8 cellular contexts compared by ENCODE assay signal in the genomic region with DNA sequence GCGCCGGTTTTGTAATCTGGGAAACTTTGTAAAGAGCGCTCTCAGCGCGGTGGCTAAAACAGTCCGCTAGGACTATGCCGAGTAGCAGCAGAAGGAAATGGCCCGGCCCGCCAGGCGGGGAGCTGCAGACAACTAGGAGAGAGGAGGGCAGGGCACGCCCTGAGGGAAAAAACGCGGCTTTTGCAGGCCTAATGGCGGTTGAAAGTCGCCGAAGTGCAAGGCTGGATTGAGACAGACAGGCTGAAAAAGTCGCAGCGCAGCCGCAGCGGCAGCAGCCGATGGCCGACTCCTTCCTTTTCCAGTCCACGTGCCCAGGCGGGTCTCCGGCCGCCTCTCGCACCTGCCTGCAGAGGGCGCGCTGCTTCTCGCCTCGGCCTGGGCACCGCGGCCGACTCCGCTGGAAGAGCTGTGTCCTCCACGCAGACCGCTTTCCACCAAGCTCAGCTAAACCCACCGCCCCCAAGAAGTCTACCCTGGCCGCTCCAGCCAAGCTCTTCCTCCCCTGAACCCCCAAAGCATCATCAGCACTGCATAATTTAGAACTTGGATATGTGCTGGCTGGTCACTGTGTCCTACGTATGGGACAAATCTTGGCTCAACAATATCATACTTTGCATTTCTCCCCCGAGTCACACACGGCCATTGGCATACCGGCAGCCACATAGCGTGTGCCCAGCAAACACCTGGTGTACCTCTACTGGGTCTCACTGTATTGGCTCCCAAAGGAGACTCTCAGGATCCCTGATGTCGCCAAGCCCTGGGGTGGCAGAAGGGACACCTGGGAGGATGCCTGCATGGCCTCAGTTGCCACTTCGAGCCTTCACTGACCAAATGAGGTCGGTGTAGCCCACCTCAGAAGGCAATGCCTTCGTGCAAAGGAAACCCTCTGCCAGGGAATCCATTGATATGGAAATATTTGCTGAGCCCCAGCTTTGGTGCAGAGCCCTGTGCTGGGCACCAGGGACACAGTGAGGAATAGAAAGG. TPM values are rescaled to one million over a fixed set of nuclear protein-coding genes. Genes with fewer than 3 reads are reported as not detected.
DNase-seq lines count a peak whose midpoint lies in the region; TF ChIP-seq lines count a peak whose summit lies in the region.

No MANE protein-coding gene starts in this region.

- peak overlapping the region in 20 of 21 experiments; percentile 17 to 78 (median 60) for H3K27ac ChIP-seq in skin epidermis

- H3K36me3 ChIP-seq in iPS-15b (ENCODE audit: control insufficient read depth, insufficient read depth, low read length), result no peaks in the 10 kb centered on the region

- no peaks in the 10 kb centered on the region for H3K9me3 ChIP-seq in iPS-15b (ENCODE audit: control insufficient read depth, insufficient read depth, low read length)

- no peaks in the 10 kb centered on the region for H3K9me3 Mint-ChIP-seq in IgD-negative memory B cell

- H3K36me3 Mint-ChIP-seq in IgD-negative memory B cell, result no peaks in the 10 kb centered on the region

- no peaks in the 10 kb centered on the region for H3K4me1 ChIP-seq in iPS-15b (ENCODE audit: control insufficient read depth, insufficient read depth, low read length)

- peak overlapping the region in 2 of 3 donors; percentile 27 to 49 for H3K27ac Mint-ChIP-seq in IgD-negative memory B cell

- peaks cover 9% of the 10 kb centered on the region for H3K27me3 ChIP-seq in iPS-15b (ENCODE audit: control insufficient read depth, insufficient read depth, low read length)

- peak; percentile 63 for TF ChIP-seq CTCF in GM20000 (IDR thresholded peaks at IDR 0.05; ENCODE audit: extremely low read depth, missing control alignments)

- peaks cover 7% of the 10 kb centered on the region for H3K27me3 Mint-ChIP-seq in IgD-negative memory B cell

- DNase-seq in DMS 273 (lab: John Stamatoyannopoulos, UW; ENCODE audit: unreplicated experiment) (peak; percentile 88), GM20000 (ENCODE audit: low spot score) (peak; percentile 73), T-helper 2 cell (peak; percentile 36 to 71 (median 44)), astrocyte of the hippocampus (ENCODE audit: low read depth, low spot score) (peak; percentile 65), RKO (ENCODE audit: low spot score) (no peak)

- H3K4me1 Mint-ChIP-seq in IgD-negative memory B cell, result peaks cover 1 to 11% (median 3%) of the 10 kb centered on the region in 3 donors

- H3K4me3 ChIP-seq in iPS-15b (ENCODE audit: low read depth, low read length) (peak overlapping the region; percentile 16), skin epidermis (peak overlapping the region in 5 of 7 experiments; percentile 2 to 33 (median 16))

- H3K9ac ChIP-seq in iPS-15b (ENCODE audit: low read depth, low read length), result no peak overlapping the region

- H3K4me3 Mint-ChIP-seq in IgD-negative memory B cell, result peak overlapping the region; percentile 72 to 97 (median 89)

RNA-seq across cellular contexts. Expression of a gene that starts 14.5 kb away (rescaled TPM):
- polyA plus RNA-seq in IgD-negative memory B cell, result 298 TPM
